Comparison of ENCODE assay signal across 9 cellular contexts in genomic region chr20:19981091-19981490, GRCh38. TPM values are rescaled to one million over a fixed set of nuclear protein-coding genes. Genes with fewer than 3 reads are reported as not detected.
DNase-seq lines count a peak whose midpoint lies in the region; ATAC-seq, FAIRE-seq and TF ChIP-seq lines count a peak whose summit lies in the region.
"Had no signal": no experiment of that assay in that cellular context is flagged by ENCODE, and none has a peak within 500 bp of the region (broad histone marks: within the 10 kb centered on the region; RNA-seq: fewer than 3 reads in every experiment).

No MANE protein-coding gene starts in this region.

- H4K20me1 ChIP-seq in astrocyte (ENCODE audit: insufficient read depth, low read length) (peaks cover 62% of the 10 kb centered on the region), hepatocyte (ENCODE audit: insufficient read depth, poor library complexity, severe bottlenecking) (no peaks in the 10 kb centered on the region)

- H3K4me3 ChIP-seq in astrocyte (ENCODE audit: insufficient read depth, low read depth, low read length) = no peak overlapping the region
- H3K4me3 ChIP-seq in hepatocyte = no peak overlapping the region

- H3K27ac ChIP-seq in astrocyte (ENCODE audit: low read depth, low read length) (no peak overlapping the region), hepatocyte (peak overlapping the region; percentile 38), substantia nigra (ENCODE audit: low read depth, low read length, poor library complexity, severe bottlenecking) (peak overlapping the region; percentile 7)

- no peak overlapping the region for H3K9ac ChIP-seq in astrocyte (ENCODE audit: low read length)

- H3K9me3 Mint-ChIP-seq in astrocyte (ENCODE audit: unreplicated experiment) = no peaks in the 10 kb centered on the region
- H3K9me3 Mint-ChIP-seq in natural killer cell treated with Interleukin-12 subunit alpha and Interleukin-12 subunit beta and Interleukin-15 and Interleukin-18, amount 100 ng/mL, for 72 hours = no peaks in the 10 kb centered on the region
- H3K9me3 Mint-ChIP-seq: T-helper 2 cell treated with Interferon-gamma antibody and Interleukin-4, amounts not matched to agents 5 μg/mL and 100 μg/mL, for 36 hours had no signal

- H3K36me3 ChIP-seq in astrocyte (ENCODE audit: insufficient read depth, low read length) (peaks cover 2% of the 10 kb centered on the region), hepatocyte (replicated peaks; ENCODE audit: insufficient read depth, low read depth) (no peaks in the 10 kb centered on the region)

- H3K27me3 ChIP-seq in astrocyte (ENCODE audit: insufficient read depth, low read length) (no peaks in the 10 kb centered on the region), hepatocyte (no peaks in the 10 kb centered on the region)

- H2AFZ ChIP-seq in astrocyte (ENCODE audit: low read depth, low read length) (no peak overlapping the region), hepatocyte (no peak overlapping the region)

- H3K4me1 ChIP-seq in astrocyte (ENCODE audit: insufficient read depth, low read length) = peaks cover 51% of the 10 kb centered on the region
- peaks cover 16% of the 10 kb centered on the region for H3K4me1 ChIP-seq in hepatocyte (ENCODE audit: insufficient read depth)

- no peaks in the 10 kb centered on the region for H3K9me3 ChIP-seq in astrocyte (ENCODE audit: insufficient read depth, low read depth, low read length)
- H3K9me3 ChIP-seq in hepatocyte (ENCODE audit: low read depth) = no peaks in the 10 kb centered on the region

- H3K4me1 Mint-ChIP-seq in astrocyte (ENCODE audit: low read depth, unreplicated experiment) = peaks cover 43% of the 10 kb centered on the region
- H3K4me1 Mint-ChIP-seq in natural killer cell treated with Interleukin-12 subunit alpha and Interleukin-12 subunit beta and Interleukin-15 and Interleukin-18, amount 100 ng/mL, for 72 hours (ENCODE audit: low read depth in 2 of 2) = no peaks in the 10 kb centered on the region

- peak; percentile 85 for DNase-seq in HT1080 (ENCODE audit: low read depth)
- peak; percentile 57 for DNase-seq in astrocyte (ENCODE audit: low read depth)
- DNase-seq in hepatocyte (ENCODE audit: low spot score) = no peak
- DNase-seq in substantia nigra (lab: John Stamatoyannopoulos, UW) = peak in 2 of 49 donors; percentile 20 to 22
- no peak for DNase-seq in natural killer cell treated with Interleukin-12 subunit alpha and Interleukin-12 subunit beta and Interleukin-15 and Interleukin-18, amount 100 ng/mL, for 72 hours (ENCODE audit: low spot score)
- DNase-seq in 8988T = no peak

- H3K4me2 ChIP-seq in astrocyte (ENCODE audit: low read length) (peak overlapping the region; percentile 43), hepatocyte (no peak overlapping the region)

- no peak overlapping the region for H3K4me3 Mint-ChIP-seq in astrocyte (ENCODE audit: unreplicated experiment)
- no peak overlapping the region for H3K4me3 Mint-ChIP-seq in natural killer cell treated with Interleukin-12 subunit alpha and Interleukin-12 subunit beta and Interleukin-15 and Interleukin-18, amount 100 ng/mL, for 72 hours
- H3K4me3 Mint-ChIP-seq: T-helper 2 cell treated with Interferon-gamma antibody and Interleukin-4, amounts not matched to agents 5 μg/mL and 100 μg/mL, for 36 hours had no signal

- H3K9me2 ChIP-seq in hepatocyte (replicated peaks; ENCODE audit: insufficient read depth) = no peaks in the 10 kb centered on the region

- no peaks in the 10 kb centered on the region for H3K27me3 Mint-ChIP-seq in astrocyte (ENCODE audit: low read depth, unreplicated experiment)
- peaks cover 7 to 10% of the 10 kb centered on the region in 2 donors for H3K27me3 Mint-ChIP-seq in natural killer cell treated with Interleukin-12 subunit alpha and Interleukin-12 subunit beta and Interleukin-15 and Interleukin-18, amount 100 ng/mL, for 72 hours

- peaks cover 8% of the 10 kb centered on the region for H3K36me3 Mint-ChIP-seq in astrocyte (ENCODE audit: low read depth, unreplicated experiment)
- H3K36me3 Mint-ChIP-seq in natural killer cell treated with Interleukin-12 subunit alpha and Interleukin-12 subunit beta and Interleukin-15 and Interleukin-18, amount 100 ng/mL, for 72 hours = no peaks in the 10 kb centered on the region

- H3K79me2 ChIP-seq in astrocyte (ENCODE audit: insufficient read depth, low read length) = peaks cover 98% of the 10 kb centered on the region
- H3K79me2 ChIP-seq in hepatocyte = peaks cover 96% of the 10 kb centered on the region

- H3K27ac Mint-ChIP-seq in astrocyte (ENCODE audit: unreplicated experiment) = peak overlapping the region; percentile 88
- H3K27ac Mint-ChIP-seq in natural killer cell treated with Interleukin-12 subunit alpha and Interleukin-12 subunit beta and Interleukin-15 and Interleukin-18, amount 100 ng/mL, for 72 hours = no peak overlapping the region
- H3K27ac Mint-ChIP-seq: T-helper 2 cell treated with Interferon-gamma antibody and Interleukin-4, amounts not matched to agents 5 μg/mL and 100 μg/mL, for 36 hours had no signal

- ATAC-seq in GM18873 (IDR thresholded peaks at IDR 0.05; ENCODE audit: low FRiP score, unreplicated experiment) = no peak
- ATAC-seq in natural killer cell treated with Interleukin-12 subunit alpha and Interleukin-12 subunit beta and Interleukin-15 and Interleukin-18, amount 100 ng/mL, for 72 hours = no peak

- no peak for FAIRE-seq in astrocyte (lab: Jason Lieb, UNC)
- FAIRE-seq: colon had no signal

- TF ChIP-seq CTCF in astrocyte (IDR thresholded peaks at IDR 0.05; ENCODE audit: insufficient read depth, low read depth, low read length) (no peak), hepatocyte (IDR thresholded peaks at IDR 0.05; ENCODE audit: poor library complexity) (no peak)

- WGBS in hepatocyte (ENCODE audit: low lambda C conversion rate, missing lambda C conversion rate) = 71% methylated on average over 7 of the region's 7 CpGs

RNA-seq across cellular contexts. Expression of gene NAA20, which starts 36.1 kb away (rescaled TPM):
- 120 and 122 TPM in 2 replicates for total RNA-seq in HT1080 (2014; rRNA removed; shearing (Covaris generic))
- polyA plus RNA-seq in HT1080 (2015; cell fraction: cytosol; rRNA removed) = 171 and 198 TPM in 2 replicates
- 114 and 127 TPM in 2 replicates for polyA plus RNA-seq in HT1080 (2015; cell fraction: nucleus; rRNA removed)
- total RNA-seq in astrocyte (61.5 and 73.0 TPM in 2 replicates), hepatocyte (53.6 and 66.1 TPM in 2 replicates)
- 108 and 126 TPM in 2 replicates for polyA plus RNA-seq in hepatocyte
- total RNA-seq in natural killer cell treated with Interleukin-12 subunit alpha and Interleukin-12 subunit beta and Interleukin-15 and Interleukin-18, amount 100 ng/mL, for 72 hours = 10 to 100 TPM; 62.4 to 75.8 TPM

Comparison
In these comparisons a context has a peak if more than half of its experiments do, and no peak if none do; other contexts are left out.
1. DNase-seq: peak in HT1080 (single experiment) and astrocyte (single experiment); none in hepatocyte (single experiment), natural killer cell treated with Interleukin-12 subunit alpha and Interleukin-12 subunit beta and Interleukin-15 and Interleukin-18, amount 100 ng/mL, for 72 hours (single experiment) and 8988T (single experiment).